23 cellular contexts compared by ENCODE assay signal in genomic region chr18:25247725-25248124, GRCh38.
DNase-seq lines count a peak whose midpoint lies in the region; ATAC-seq and TF ChIP-seq lines count a peak whose summit lies in the region.
"Had no signal": no experiment of that assay in that cellular context is flagged by ENCODE, and none has a peak within 500 bp of the region (broad histone marks: within the 10 kb centered on the region; RNA-seq: fewer than 3 reads in every experiment).

No MANE protein-coding gene starts in this region.

- TF ChIP-seq CTCF in fibroblast of mammary gland (conservative IDR thresholded peaks at IDR 0.05; ENCODE audit: control insufficient read depth, insufficient read depth, low read depth, low read length), result no peak

- H3F3A ChIP-seq in GM23248 (ENCODE audit: insufficient read depth), result peaks cover 17% of the 10 kb centered on the region

- in situ Hi-C loops in GM23248 (cut with MboI), result no loop called here

- DNase-seq in GM23248, result peak; percentile 78
- DNase-seq in fibroblast of mammary gland (ENCODE audit: low read depth), result peak; percentile 63
- no peak for DNase-seq in NCI-H1694 (lab: John Stamatoyannopoulos, UW)
- DNase-seq in NCI-H2107 (lab: John Stamatoyannopoulos, UW), result no peak
- no peak for DNase-seq in midbrain (lab: John Stamatoyannopoulos, UW)
- DNase-seq in C1 segment of cervical spinal cord (lab: John Stamatoyannopoulos, UW), result no peak
- DNase-seq: activated CD4-positive, alpha-beta T cell treated with anti-CD3 and anti-CD28 coated beads for 48 hours; activated naive CD4-positive, alpha-beta T cell treated with anti-CD3 and anti-CD28 coated beads for 36 hours; activated T-cell treated with anti-CD3 and anti-CD28 coated beads, Interleukin-2, amount 50 U/mL, for 72 hours; effector CD4-positive, alpha-beta T cell; KBM-7; left colon; NCI-H2029; NCI-H510A; NK-92 treated with Interleukin-12 subunit alpha and Interleukin-12 subunit beta, amount 100 ng/mL, for 24 hours; occipital lobe; retina; stimulated activated CD4-positive, alpha-beta T cell treated with anti-CD3 and anti-CD28 coated beads, Interleukin-12 subunit alpha, Interleukin-12 subunit beta, amount 100 ng/mL, for 4 hours; T-helper 2 cell; transverse colon had no signal

- H3K27ac ChIP-seq in GM23248, result peak overlapping the region; percentile 47
- H3K27ac ChIP-seq: transverse colon had no signal

- H3K79me2 ChIP-seq in GM23248 (ENCODE audit: insufficient read depth), result no peaks in the 10 kb centered on the region

- peaks cover 54% of the 10 kb centered on the region for H3K4me1 ChIP-seq in GM23248 (ENCODE audit: insufficient read depth)
- peaks cover 30% of the 10 kb centered on the region for H3K4me1 ChIP-seq in skeletal muscle satellite cell (ENCODE audit: control insufficient read depth, insufficient read depth, low read length)
- H3K4me1 ChIP-seq: transverse colon had no signal

- H4K20me1 ChIP-seq in GM23248 (ENCODE audit: insufficient read depth), result no peaks in the 10 kb centered on the region

- H3K36me3 ChIP-seq in GM23248 (ENCODE audit: low read depth) (no peaks in the 10 kb centered on the region), skeletal muscle satellite cell (ENCODE audit: insufficient read depth, low read length) (no peaks in the 10 kb centered on the region)
- H3K36me3 ChIP-seq: transverse colon had no signal

- H3K9ac ChIP-seq in GM23248 (no peak overlapping the region), skeletal muscle satellite cell (ENCODE audit: low read depth, low read length) (peak overlapping the region; percentile 20)

- no peak overlapping the region for H3K4me3 ChIP-seq in GM23248
- no peak overlapping the region for H3K4me3 ChIP-seq in fibroblast of mammary gland (ENCODE audit: control insufficient read depth, low read depth, low read length)
- no peak overlapping the region for H3K4me3 ChIP-seq in skeletal muscle satellite cell (ENCODE audit: low read length)
- H3K4me3 ChIP-seq: transverse colon had no signal

- H3K9me3 ChIP-seq in GM23248 (ENCODE audit: low read depth) (no peaks in the 10 kb centered on the region), skeletal muscle satellite cell (replicated peaks; ENCODE audit: low read length) (no peaks in the 10 kb centered on the region)
- H3K9me3 ChIP-seq: transverse colon had no signal

- H3K9me2 ChIP-seq in GM23248 (ENCODE audit: insufficient read depth), result no peaks in the 10 kb centered on the region

- no peaks in the 10 kb centered on the region for H3K27me3 ChIP-seq in GM23248 (replicated peaks; ENCODE audit: insufficient read depth)
- H3K27me3 ChIP-seq in skeletal muscle satellite cell (ENCODE audit: control insufficient read depth, insufficient read depth, low read length), result no peaks in the 10 kb centered on the region
- H3K27me3 ChIP-seq: transverse colon had no signal

- no peak overlapping the region for H2AFZ ChIP-seq in GM23248

- peak overlapping the region; percentile 48 for H3K4me2 ChIP-seq in GM23248 (ENCODE audit: unreplicated experiment)
- peak overlapping the region; percentile 32 for H3K4me2 ChIP-seq in skeletal muscle satellite cell (ENCODE audit: low read length)

- ATAC-seq in SK-N-SH treated with all-trans-retinoic acid at 6 μM for 48 hours, result peak; percentile 46
- ATAC-seq: activated T-cell treated with anti-CD3 and anti-CD28 coated beads, Interleukin-2, amount 50 U/mL, for 72 hours; left colon; Panc1 had no signal

TF ChIP-seq in SK-N-SH treated with all-trans-retinoic acid at 6 μM for 48 hours, 23 proteins besides CTCF, POLR2A, EP300 and RAD21 (continues in another document):
- no peak for TF ChIP-seq TSHZ2 (CRISPR knock-in tag; IDR thresholded peaks at IDR 0.05)
- no peak for TF ChIP-seq OSR1 (CRISPR knock-in tag; IDR thresholded peaks at IDR 0.05)
- TF ChIP-seq RARB (CRISPR knock-in tag; IDR thresholded peaks at IDR 0.05), result no peak
- no peak for TF ChIP-seq SNAI2 (CRISPR knock-in tag; IDR thresholded peaks at IDR 0.05)
- TF ChIP-seq CSRNP3 (CRISPR knock-in tag; IDR thresholded peaks at IDR 0.05), result no peak
- TF ChIP-seq ZNF70 (CRISPR knock-in tag; IDR thresholded peaks at IDR 0.05), result no peak
- TF ChIP-seq ZC3H10 (CRISPR knock-in tag; IDR thresholded peaks at IDR 0.05), result no peak
- no peak for TF ChIP-seq ARNTL (CRISPR knock-in tag; IDR thresholded peaks at IDR 0.05; ENCODE audit: borderline replicate concordance, low read depth)
- TF ChIP-seq TOX (CRISPR knock-in tag; IDR thresholded peaks at IDR 0.05; ENCODE audit: borderline replicate concordance), result no peak
- TF ChIP-seq ISL1 (CRISPR knock-in tag; IDR thresholded peaks at IDR 0.05), result no peak
- no peak for TF ChIP-seq ESRRG (CRISPR knock-in tag; IDR thresholded peaks at IDR 0.05)
- TF ChIP-seq POU6F1 (CRISPR knock-in tag; IDR thresholded peaks at IDR 0.05; ENCODE audit: borderline replicate concordance, low read depth), result no peak
- TF ChIP-seq TCF4 (CRISPR knock-in tag; IDR thresholded peaks at IDR 0.05; ENCODE audit: borderline replicate concordance), result no peak
- TF ChIP-seq PPARA (CRISPR knock-in tag; IDR thresholded peaks at IDR 0.05; ENCODE audit: borderline replicate concordance), result no peak
- no peak for TF ChIP-seq PATZ1 (CRISPR knock-in tag; IDR thresholded peaks at IDR 0.05; ENCODE audit: borderline replicate concordance)
- no peak for TF ChIP-seq CSDC2 (CRISPR knock-in tag; IDR thresholded peaks at IDR 0.05)
- TF ChIP-seq ZFP3 (CRISPR knock-in tag; IDR thresholded peaks at IDR 0.05), result no peak
- no peak for TF ChIP-seq BACH2 (CRISPR knock-in tag; IDR thresholded peaks at IDR 0.05; ENCODE audit: borderline replicate concordance)

Comparison
In these comparisons a context has a peak if more than half of its experiments do, and no peak if none do; other contexts are left out.
1. DNase-seq: peak in GM23248 (single experiment) and fibroblast of mammary gland (single experiment); none in NCI-H1694 (single experiment), NCI-H2107 (single experiment), midbrain (single experiment) and C1 segment of cervical spinal cord (0 of 14).